Comparison of ENCODE assay signal across 1 cellular context in the genomic region with DNA sequence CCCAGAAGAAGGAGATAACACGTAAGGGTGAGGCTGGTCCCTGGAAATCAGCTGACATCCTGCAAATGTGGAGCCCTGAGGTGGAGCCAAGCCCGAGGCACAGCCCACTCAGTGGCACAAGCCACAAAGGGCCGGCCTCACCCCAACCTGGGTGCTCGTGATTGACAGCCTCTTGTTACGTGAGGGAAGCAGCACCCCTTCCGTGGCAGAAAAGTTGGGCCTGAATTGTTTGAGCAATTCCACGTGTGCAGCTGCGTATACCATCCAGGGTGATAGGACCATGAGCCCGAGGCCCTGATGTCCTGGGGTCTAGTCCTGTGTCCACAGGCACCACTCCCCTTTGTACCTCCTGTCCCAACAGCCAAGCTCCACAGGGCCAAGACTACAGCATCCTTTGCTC.
TF ChIP-seq lines count a peak whose summit lies in the region.

No MANE protein-coding gene starts in this region.

TF ChIP-seq in GM12878, 131 proteins besides CTCF, POLR2A, EP300 and RAD21:
- TF ChIP-seq MTA3 (IDR thresholded peaks at IDR 0.05; ENCODE audit: borderline replicate concordance, low read length) = no peak
- no peak for TF ChIP-seq BRCA1 (IDR thresholded peaks at IDR 0.05; ENCODE audit: low read depth, low read length)
- TF ChIP-seq CEBPZ (IDR thresholded peaks at IDR 0.05; ENCODE audit: low read depth, low read length) = no peak
- no peak for TF ChIP-seq SREBF1 (IDR thresholded peaks at IDR 0.05; ENCODE audit: low read length)
- TF ChIP-seq POU2F2 (IDR thresholded peaks at IDR 0.05; ENCODE audit: borderline replicate concordance, low read depth, low read length) = no peak
- no peak for TF ChIP-seq SIN3A (IDR thresholded peaks at IDR 0.05; ENCODE audit: low read depth, low read length)
- no peak for TF ChIP-seq WRNIP1 (IDR thresholded peaks at IDR 0.05; ENCODE audit: borderline replicate concordance, low read depth, low read length)
- TF ChIP-seq, protein P1, sequence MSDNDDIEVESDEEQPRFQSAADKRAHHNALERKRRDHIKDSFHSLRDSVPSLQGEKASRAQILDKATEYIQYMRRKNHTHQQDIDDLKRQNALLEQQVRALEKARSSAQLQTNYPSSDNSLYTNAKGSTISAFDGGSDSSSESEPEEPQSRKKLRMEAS (IDR thresholded peaks at IDR 0.05; ENCODE audit: low read depth, low read length) = no peak
- TF ChIP-seq NFYA (IDR thresholded peaks at IDR 0.05; ENCODE audit: borderline replicate concordance, low read depth, low read length) = no peak
- TF ChIP-seq ZNF384 (IDR thresholded peaks at IDR 0.05; ENCODE audit: borderline replicate concordance, low read depth, low read length) = no peak
- no peak for TF ChIP-seq ZNF687 (IDR thresholded peaks at IDR 0.05)
- no peak for TF ChIP-seq BMI1 (IDR thresholded peaks at IDR 0.05; ENCODE audit: borderline replicate concordance)
- TF ChIP-seq FOXK2 (IDR thresholded peaks at IDR 0.05) = no peak
- no peak for TF ChIP-seq JUND (IDR thresholded peaks at IDR 0.05; ENCODE audit: low read depth, low read length)
- TF ChIP-seq POLR2AphosphoS2 (IDR thresholded peaks at IDR 0.05; ENCODE audit: low read depth, low read length) = no peak
- TF ChIP-seq PML (IDR thresholded peaks at IDR 0.05; ENCODE audit: low read length) = no peak
TF ChIP-seq in GM12878: peak in this region for 0.
